In genomic region chr7:141511370-141512335, GRCh38 we compare ENCODE assay signal across 8 cellular contexts. TPM values are rescaled to one million over a fixed set of nuclear protein-coding genes. Genes with fewer than 3 reads are reported as not detected.
DNase-seq lines count a peak whose midpoint lies in the region; ATAC-seq and TF ChIP-seq lines count a peak whose summit lies in the region.

No MANE protein-coding gene starts in this region.

- H3K9me3 Mint-ChIP-seq in activated naive CD8-positive, alpha-beta T cell treated with anti-CD3 and anti-CD28 coated beads, Interleukin-2, amount 10 ng/mL, durations not matched to agents 7 days and 5 days, result peaks cover 4% of the 10 kb centered on the region

- no peaks in the 10 kb centered on the region for H3K27me3 ChIP-seq in MM.1S (replicated peaks; ENCODE audit: insufficient read depth, low read length)

- H3K27ac ChIP-seq in MM.1S (ENCODE audit: low read length), result no peak overlapping the region

- H3K9me3 ChIP-seq in MM.1S (replicated peaks; ENCODE audit: insufficient read depth, low read length), result no peaks in the 10 kb centered on the region

- H3K36me3 Mint-ChIP-seq in activated naive CD8-positive, alpha-beta T cell treated with anti-CD3 and anti-CD28 coated beads, Interleukin-2, amount 10 ng/mL, durations not matched to agents 7 days and 5 days, result peaks cover 4% of the 10 kb centered on the region

- no peaks in the 10 kb centered on the region for H3F3A ChIP-seq in MM.1S (ENCODE audit: insufficient read depth, low read length)

- no peaks in the 10 kb centered on the region for H3K79me2 ChIP-seq in MM.1S (ENCODE audit: low read length)

- H3K27ac Mint-ChIP-seq in activated naive CD8-positive, alpha-beta T cell treated with anti-CD3 and anti-CD28 coated beads, Interleukin-2, amount 10 ng/mL, durations not matched to agents 7 days and 5 days, result no peak overlapping the region

- TF ChIP-seq CTCF in MM.1S (IDR thresholded peaks at IDR 0.05; ENCODE audit: low read length), result no peak

- peaks cover 59% of the 10 kb centered on the region for H3K27me3 Mint-ChIP-seq in activated naive CD8-positive, alpha-beta T cell treated with anti-CD3 and anti-CD28 coated beads, Interleukin-2, amount 10 ng/mL, durations not matched to agents 7 days and 5 days

- no peak overlapping the region for H3K9ac ChIP-seq in MM.1S (ENCODE audit: low read length)

- no peak overlapping the region for H3K4me3 ChIP-seq in MM.1S (ENCODE audit: low read length)

- H3K36me3 ChIP-seq in MM.1S (replicated peaks; ENCODE audit: insufficient read depth, low read length), result no peaks in the 10 kb centered on the region

- peak overlapping the region; percentile 75 for H3K4me3 Mint-ChIP-seq in activated naive CD8-positive, alpha-beta T cell treated with anti-CD3 and anti-CD28 coated beads, Interleukin-2, amount 10 ng/mL, durations not matched to agents 7 days and 5 days

- no peak overlapping the region for H3K4me2 ChIP-seq in MM.1S (ENCODE audit: low read depth, low read length)

- no peak overlapping the region for H2AFZ ChIP-seq in MM.1S (ENCODE audit: low read length)

- no peaks in the 10 kb centered on the region for H4K20me1 ChIP-seq in MM.1S (ENCODE audit: insufficient read depth, low read length)

- ATAC-seq in activated naive CD8-positive, alpha-beta T cell treated with anti-CD3 and anti-CD28 coated beads, Interleukin-2, amount 10 ng/mL, durations not matched to agents 7 days and 5 days (ENCODE audit: low read depth), result no peak
- ATAC-seq in GM18870 (IDR thresholded peaks at IDR 0.05; ENCODE audit: unreplicated experiment), result no peak

- POLR2A ChIA-PET in activated naive CD8-positive, alpha-beta T cell treated with anti-CD3 and anti-CD28 coated beads, Interleukin-2, amount 10 ng/mL, durations not matched to agents 7 days and 5 days (lab: Charles Lee), result no interaction called here

- H3K4me1 Mint-ChIP-seq in activated naive CD8-positive, alpha-beta T cell treated with anti-CD3 and anti-CD28 coated beads, Interleukin-2, amount 10 ng/mL, durations not matched to agents 7 days and 5 days, result peaks cover 10% of the 10 kb centered on the region

- peak; percentile 52 for DNase-seq in NCI-H146 (lab: John Stamatoyannopoulos, UW)
- no peak for DNase-seq in NCI-H146 treated with DMSO at 0.1 percent for 48 hours (lab: John Stamatoyannopoulos, UW; ENCODE audit: unreplicated experiment)
- peak; percentile 26 for DNase-seq in activated naive CD8-positive, alpha-beta T cell treated with anti-CD3 and anti-CD28 coated beads, Interleukin-2, amount 10 ng/mL, durations not matched to agents 7 days and 5 days
- DNase-seq in iPS-NIHi7 (ENCODE audit: extremely low spot score), result peak; percentile 52
- peak; percentile 33 for DNase-seq in stimulated activated CD8-positive, alpha-beta memory T cell treated with anti-CD3 and anti-CD28 coated beads, Interleukin-4, amount 100 ng/mL, for 48 hours
- no peak for DNase-seq in MM.1S
- DNase-seq in T1000 (lab: John Stamatoyannopoulos, UW), result no peak

- H3K9me2 ChIP-seq in MM.1S (replicated peaks; ENCODE audit: insufficient read depth, low read length), result no peaks in the 10 kb centered on the region

- H3K4me1 ChIP-seq in MM.1S (ENCODE audit: low read length), result no peaks in the 10 kb centered on the region

RNA-seq across cellular contexts. Expression of gene AGK, which starts 39.6 kb away (rescaled TPM):
- total RNA-seq in activated naive CD8-positive, alpha-beta T cell treated with anti-CD3 and anti-CD28 coated beads, Interleukin-2, amount 10 ng/mL, durations not matched to agents 7 days and 5 days, result 10 to 100 TPM; 39.9 to 40.3 TPM

Comparison
In these comparisons a context has a peak if more than half of its experiments do, and no peak if none do; other contexts are left out.
1. DNase-seq: peak in NCI-H146 (single experiment), activated naive CD8-positive, alpha-beta T cell treated with anti-CD3 and anti-CD28 coated beads, Interleukin-2, amount 10 ng/mL, durations not matched to agents 7 days and 5 days (single experiment), iPS-NIHi7 (single experiment) and stimulated activated CD8-positive, alpha-beta memory T cell treated with anti-CD3 and anti-CD28 coated beads, Interleukin-4, amount 100 ng/mL, for 48 hours (single experiment); none in NCI-H146 treated with DMSO at 0.1 percent for 48 hours (single experiment), MM.1S (single experiment) and T1000 (single experiment).